ENCODE assay signal across 1 cellular context in genomic region chr6:37653933-37654565, GRCh38.
TF ChIP-seq lines count a peak whose summit lies in the region.

No MANE protein-coding gene starts in this region.

TF ChIP-seq in GM23338, 12 proteins besides CTCF, POLR2A, EP300 and RAD21 (continued from another document):
- no peak for TF ChIP-seq ZNF462 (CRISPR knock-in tag; IDR thresholded peaks at IDR 0.05)
- no peak for TF ChIP-seq REST (IDR thresholded peaks at IDR 0.05; ENCODE audit: unreplicated experiment)
- no peak for TF ChIP-seq NANOG (IDR thresholded peaks at IDR 0.05; ENCODE audit: borderline replicate concordance)
- no peak for TF ChIP-seq ETS1 (IDR thresholded peaks at IDR 0.05)
- TF ChIP-seq POLR2AphosphoS5 (IDR thresholded peaks at IDR 0.05; ENCODE audit: low read depth) = no peak
